29 cellular contexts compared by ENCODE assay signal in genomic region chr6:43472515-43472914, GRCh38. TPM values are rescaled to one million over a fixed set of nuclear protein-coding genes. Genes with fewer than 3 reads are reported as not detected.
"Had no signal": no experiment of that assay in that cellular context is flagged by ENCODE, and none has a peak within 500 bp of the region (broad histone marks: within the 10 kb centered on the region; RNA-seq: fewer than 3 reads in every experiment).

No MANE protein-coding gene starts in this region.

- FAIRE-seq: colon, endometrium, endothelial cell of umbilical vein, frontal cortex had no signal

- H3K9me3 ChIP-seq: colonic mucosa, esophagus muscularis mucosa, esophagus squamous epithelium, gastrocnemius medialis, gastroesophageal sphincter, heart left ventricle, heart right ventricle had no signal

- H3K27ac ChIP-seq: colonic mucosa, coronary artery, dorsolateral prefrontal cortex, epithelial cell of prostate, esophagus muscularis mucosa, esophagus squamous epithelium, foreskin keratinocyte, gastrocnemius medialis, gastroesophageal sphincter had no signal

- H3K4me1 ChIP-seq: colonic mucosa, foreskin keratinocyte had no signal

- H3K36me3 ChIP-seq: colonic mucosa, esophagus muscularis mucosa, esophagus squamous epithelium, gastrocnemius medialis, gastroesophageal sphincter, heart left ventricle, heart right ventricle had no signal

- ATAC-seq: effector memory CD8-positive, alpha-beta T cell; esophagus mucosa; foreskin keratinocyte; gastrocnemius medialis; gastroesophageal sphincter had no signal

- DNase-seq: colonic mucosa; cortex of kidney; dermis blood vessel endothelial cell; dorsolateral prefrontal cortex; effector CD4-positive, alpha-beta T cell; effector CD8-positive, alpha-beta T cell; effector memory CD4-positive, alpha-beta T cell; effector memory CD8-positive, alpha-beta T cell; endodermal cell; erythroblast; esophagus squamous epithelium; foreskin fibroblast; foreskin keratinocyte; foreskin melanocyte; gastrocnemius medialis; glutamatergic neuron; head of caudate nucleus; heart left ventricle; heart right ventricle had no signal

- H3K27me3 ChIP-seq: colonic mucosa, foreskin keratinocyte, gastrocnemius medialis, heart left ventricle had no signal

- H3K4me3 ChIP-seq: colonic mucosa, coronary artery, dorsolateral prefrontal cortex, esophagus muscularis mucosa, esophagus squamous epithelium, gastrocnemius medialis, gastroesophageal sphincter, heart left ventricle, heart right ventricle had no signal

RNA-seq across cellular contexts. Expression of gene DLK2, which starts 17.2 kb away (rescaled TPM):
- total RNA-seq: endodermal cell, endothelial cell of umbilical vein had no signal

RNA-seq across cellular contexts. Expression of gene LRRC73, which starts 37.6 kb away (rescaled TPM):
- total RNA-seq: epithelial cell of proximal tubule, gastrocnemius medialis had no signal
